In genomic region chr2:74391580-74392448, GRCh38 we compare ENCODE assay signal across 8 cellular contexts. TPM values are rescaled to one million over a fixed set of nuclear protein-coding genes. Genes with fewer than 3 reads are reported as not detected.
DNase-seq lines count a peak whose midpoint lies in the region; ATAC-seq and TF ChIP-seq lines count a peak whose summit lies in the region.

No MANE protein-coding gene starts in this region.

- ATAC-seq in HG02610 (IDR thresholded peaks at IDR 0.05; ENCODE audit: unreplicated experiment), result peak; percentile 53
- ATAC-seq in heart right ventricle, result peak; percentile 86 to 93 (median 90)

- H3K36me3 ChIP-seq in heart right ventricle, result no peaks in the 10 kb centered on the region

- H3K27ac Mint-ChIP-seq in progenitor cell of endocrine pancreas, result peak overlapping the region; percentile 100

- H3K36me3 Mint-ChIP-seq in progenitor cell of endocrine pancreas (ENCODE audit: insufficient read depth), result no peaks in the 10 kb centered on the region

- TF ChIP-seq CTCF in heart right ventricle (IDR thresholded peaks at IDR 0.05) (peak; percentile 96 to 99 (median 98)), progenitor cell of endocrine pancreas (IDR thresholded peaks at IDR 0.05; ENCODE audit: unreplicated experiment) (peak; percentile 99)

- 1 to 2% (median 1%) methylated on average over 56 to 62 of the region's 62 CpGs for WGBS in adipose tissue, 3 donors
- WGBS in heart right ventricle, 2 donors, result 1 to 2% methylated on average over 44 to 62 of the region's 62 CpGs

- H3K9me3 Mint-ChIP-seq in progenitor cell of endocrine pancreas (ENCODE audit: low read depth), result no peaks in the 10 kb centered on the region

- no peaks in the 10 kb centered on the region for H3K9me3 ChIP-seq in heart right ventricle

- H3K27me3 ChIP-seq in heart right ventricle, result no peaks in the 10 kb centered on the region

- H3K4me3 ChIP-seq in heart right ventricle, result peak overlapping the region; percentile 67 to 98 (median 94)

- intact Hi-C loops in heart right ventricle (cut with DNase I), result loop anchor here in 7 of 10 donors (5.0 to 10.0 kb wide), 6 partner anchors 50 to 140 kb away; partner anchors contain the start of gene SLC4A5 (in 1 of the 7)

- peak overlapping the region; percentile 45 for H3K27ac ChIP-seq in adipose tissue (ENCODE audit: low read depth, low read length)
- peak overlapping the region; percentile 89 to 98 (median 95) for H3K27ac ChIP-seq in heart right ventricle

- peaks cover 5% of the 10 kb centered on the region for H3K4me1 Mint-ChIP-seq in progenitor cell of endocrine pancreas (ENCODE audit: low read depth)

- H3K27me3 Mint-ChIP-seq in progenitor cell of endocrine pancreas, result no peaks in the 10 kb centered on the region

- peak; percentile 89 for DNase-seq in NCI-H1436 (lab: John Stamatoyannopoulos, UW)
- DNase-seq in SW480 (ENCODE audit: low spot score), result peak; percentile 92
- peak; percentile 94 to 95 for DNase-seq in heart right ventricle
- peak; percentile 92 for DNase-seq in progenitor cell of endocrine pancreas (ENCODE audit: low spot score, unreplicated experiment)
- peak; percentile 94 for DNase-seq in ureter (ENCODE audit: low spot score)

- H3K4me3 Mint-ChIP-seq in progenitor cell of endocrine pancreas (ENCODE audit: low read depth), result no peak overlapping the region

- peak; percentile 59 for TF ChIP-seq POLR2A in GM10847 (IDR thresholded peaks at IDR 0.05; ENCODE audit: extremely low read depth, insufficient read length)

- peaks cover 5 to 47% (median 43%) of the 10 kb centered on the region in 9 donors for H3K4me1 ChIP-seq in heart right ventricle

RNA-seq across cellular contexts. Expression of gene DCTN1, which starts 11.7 kb away (rescaled TPM):
- polyA plus RNA-seq in adipose tissue (100 to 1,000 TPM in 1 of 3 donors, 10 to 100 TPM in 2; 40.0 to 127 (median 70.4) TPM), heart right ventricle (100 to 1,000 TPM; 123 to 168 TPM)
- total RNA-seq in heart right ventricle (100 to 1,000 TPM; 140 to 285 (median 195) TPM), progenitor cell of endocrine pancreas (178 and 195 TPM in 2 replicates), ureter (143 TPM)

RNA-seq across cellular contexts. Expression of gene C2orf81, which starts 29.6 kb away (rescaled TPM):
- polyA plus RNA-seq in adipose tissue, result 1 to 10 TPM in 2 of 3 donors, under 1 TPM in 1; 0.43 to 2.4 (median 1.5) TPM
- 1 to 10 TPM in 5 of 10 donors, under 1 TPM in 5; 0.52 to 1.7 (median 0.99) TPM for total RNA-seq in heart right ventricle
- polyA plus RNA-seq in heart right ventricle, result 1 to 10 TPM; 1.2 to 1.3 TPM
- total RNA-seq in progenitor cell of endocrine pancreas, result 11.3 and 13.4 TPM in 2 replicates
- total RNA-seq in ureter, result 5.5 TPM

RNA-seq across cellular contexts. Expression of gene WDR54, which starts 29.7 kb away (rescaled TPM):
- polyA plus RNA-seq in adipose tissue (1 to 10 TPM; 5.5 to 7.2 (median 6.6) TPM), heart right ventricle (1 to 10 TPM; 2.9 to 8.7 TPM)
- total RNA-seq in heart right ventricle (1 to 10 TPM; 1.1 to 6.7 (median 2.4) TPM), progenitor cell of endocrine pancreas (28.1 and 30.2 TPM in 2 replicates), ureter (11.3 TPM)

RNA-seq across cellular contexts. Expression of gene SLC4A5, which starts 48.6 kb away (rescaled TPM):
- polyA plus RNA-seq in adipose tissue (1 to 10 TPM in 1 of 3 donors, under 1 TPM in 2; 0.32 to 1.0 (median 0.71) TPM), heart right ventricle (1 to 10 TPM in 1 of 2 donors, under 1 TPM in 1; 0.43 to 2.3 TPM)
- total RNA-seq in heart right ventricle (1 to 10 TPM in 8 of 10 donors, under 1 TPM in 2; 0.82 to 4.6 (median 1.9) TPM), progenitor cell of endocrine pancreas (4.1 and 5.9 TPM in 2 replicates), ureter (7.2 TPM)

RNA-seq across cellular contexts. Expression of gene RTKN, which starts 49.9 kb away (rescaled TPM):
- polyA plus RNA-seq in adipose tissue, result 10 to 100 TPM in 2 of 3 donors, 1 to 10 TPM in 1; 8.5 to 28.0 (median 13.2) TPM
- total RNA-seq in heart right ventricle, result 10 to 100 TPM in 8 of 10 donors, 1 to 10 TPM in 2; 9.3 to 23.4 (median 14.9) TPM
- 10 to 100 TPM; 25.5 to 33.9 TPM for polyA plus RNA-seq in heart right ventricle
- 121 and 129 TPM in 2 replicates for total RNA-seq in progenitor cell of endocrine pancreas
- total RNA-seq in ureter, result 36.4 TPM

Comparison
In these comparisons a context has a peak if more than half of its experiments do, and no peak if none do; other contexts are left out.
1. Peak in every context shown above with its lines: DNase-seq, ATAC-seq, H3K4me3 ChIP-seq and H3K27ac ChIP-seq.